8 cellular contexts compared by ENCODE assay signal in genomic region chr20:23257848-23258746, GRCh38.
DNase-seq lines count a peak whose midpoint lies in the region; ATAC-seq and TF ChIP-seq lines count a peak whose summit lies in the region.

No MANE protein-coding gene starts in this region.

- H3K4me1 ChIP-seq in neutrophil (ENCODE audit: control insufficient read depth in 1 of 2, insufficient read depth in 1 of 2, low read depth in 1 of 2, low read length in 1 of 2) = peaks cover 27 to 58% of the 10 kb centered on the region in 2 experiments

- TF ChIP-seq CTCF in neutrophil (IDR thresholded peaks at IDR 0.05) = no peak

- H3K36me3 ChIP-seq in neutrophil = no peaks in the 10 kb centered on the region

- H3K4me3 ChIP-seq in neutrophil (ENCODE audit: low read depth in 1 of 2, low read length in 1 of 2) = no peak overlapping the region

- DNase-seq in DMS79 (lab: John Stamatoyannopoulos, UW) (peak; percentile 22), NCI-H226 (peak; percentile 83), ecto neural progenitor cell (ENCODE audit: low spot score) (peak; percentile 28), ureter (ENCODE audit: low spot score) (no peak), inferior parietal cortex (ENCODE audit: extremely low spot score) (no peak)

- ATAC-seq in HG03571 (IDR thresholded peaks at IDR 0.05; ENCODE audit: unreplicated experiment) = no peak
- ATAC-seq in HG02759 (IDR thresholded peaks at IDR 0.05; ENCODE audit: unreplicated experiment) = no peak

- peak overlapping the region; percentile 15 for H3K27ac ChIP-seq in neutrophil

- no peaks in the 10 kb centered on the region for H3K9me3 ChIP-seq in neutrophil

- H3K27me3 ChIP-seq in neutrophil = no peaks in the 10 kb centered on the region

Comparison
In these comparisons a context has a peak if more than half of its experiments do, and no peak if none do; other contexts are left out.
1. DNase-seq: peak in DMS79 (single experiment), NCI-H226 (single experiment) and ecto neural progenitor cell (single experiment); none in ureter (single experiment) and inferior parietal cortex (single experiment).